12 cellular contexts compared by ENCODE assay signal in the genomic region with DNA sequence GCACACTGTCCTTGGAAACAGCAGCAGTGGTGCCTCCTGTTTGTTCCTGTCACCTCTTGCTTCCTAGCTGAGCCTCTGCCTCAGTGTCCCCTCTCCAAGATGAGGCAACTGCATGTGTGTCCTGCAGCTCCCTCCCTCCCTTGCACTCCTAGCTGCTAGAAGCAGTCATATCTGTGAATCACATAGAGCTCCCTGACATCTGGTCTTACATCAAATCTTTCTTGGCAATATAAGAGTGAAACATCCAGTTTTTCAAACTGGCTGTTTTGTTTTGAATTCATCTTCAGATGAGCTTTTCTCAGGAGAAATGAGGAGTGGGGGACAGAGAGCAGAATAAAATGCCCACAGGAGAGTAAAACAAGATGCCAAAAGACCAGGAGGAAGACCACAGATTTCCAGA.
DNase-seq lines count a peak whose midpoint lies in the region; ATAC-seq and TF ChIP-seq lines count a peak whose summit lies in the region.
"Had no signal": no experiment of that assay in that cellular context is flagged by ENCODE, and none has a peak within 500 bp of the region (broad histone marks: within the 10 kb centered on the region; RNA-seq: fewer than 3 reads in every experiment).

No MANE protein-coding gene starts in this region.

- ATAC-seq in Panc1 = no peak
- no peak for ATAC-seq in GM18505 (IDR thresholded peaks at IDR 0.05; ENCODE audit: unreplicated experiment)
- ATAC-seq: left cardiac atrium had no signal

- H3K27ac ChIP-seq in Panc1 (ENCODE audit: low read length) (peak overlapping the region; percentile 74), epithelial cell of prostate (peak overlapping the region; percentile 90), skin epidermis (peak overlapping the region in 11 of 21 experiments; percentile 8 to 51 (median 34))

- H3K27me3 ChIP-seq in Panc1 (ENCODE audit: control insufficient read depth, insufficient read depth, low read length) = no peaks in the 10 kb centered on the region

- peaks cover 21% of the 10 kb centered on the region for H3K4me1 ChIP-seq in Panc1 (ENCODE audit: control insufficient read depth, insufficient read depth, low read length)

- CTCF ChIA-PET in Panc1 (lab: Charles Lee) = no interaction called here

- H3K9me3 ChIP-seq in Panc1 (ENCODE audit: control insufficient read depth, insufficient read depth, low read depth, low read length) = no peaks in the 10 kb centered on the region

- DNase-seq in EL (peak; percentile 39), Panc1 (ENCODE audit: low read depth, low spot score) (no peak), epithelial cell of prostate (ENCODE audit: low read depth, low spot score) (no peak), middle frontal gyrus (ENCODE audit: extremely low spot score, low spot score) (no peak), SHP77 (lab: John Stamatoyannopoulos, UW) (no peak)
- DNase-seq: C1 segment of cervical spinal cord, DMS53, hippocampal formation, left cardiac atrium, NCI-H446 treated with DMSO at 0.1 percent for 48 hours had no signal

- H3K4me3 ChIP-seq in Panc1 (ENCODE audit: low read depth in 2 of 2, low read length in 2 of 2) = no peak overlapping the region
- no peak overlapping the region for H3K4me3 ChIP-seq in skin epidermis

- BruUV-seq in Panc1 (replicated peaks; lab: Mats Ljungman, UMichigan) = no TSS peak

- no peak for TF ChIP-seq CTCF in Panc1 (IDR thresholded peaks at IDR 0.05)

- POLR2A ChIA-PET in Panc1 (lab: Charles Lee) = no interaction called here

- H3K36me3 ChIP-seq in Panc1 (ENCODE audit: control insufficient read depth, insufficient read depth, low read length) = no peaks in the 10 kb centered on the region

- intact Hi-C loops in Panc1 (cut with micrococcal nuclease; ENCODE audit: unreplicated experiment) = no loop called here

- in situ Hi-C loops in Panc1 (cut with HindIII; ENCODE audit: low pct_unique_long_range_greater_than_20kb, low sequenced_read_pairs) = no loop called here

- no peak for TF ChIP-seq POLR2A in GM18505 (IDR thresholded peaks at IDR 0.05; ENCODE audit: borderline replicate concordance, extremely low read depth, insufficient read depth, insufficient read length)

Comparison
In these comparisons a context has a peak if more than half of its experiments do, and no peak if none do; other contexts are left out.
1. H3K27ac ChIP-seq: peak in every context shown above with its lines; median percentile 90 in epithelial cell of prostate; 74 in Panc1; 34 in skin epidermis.